Comparison of ENCODE assay signal across 8 cellular contexts in the genomic region with DNA sequence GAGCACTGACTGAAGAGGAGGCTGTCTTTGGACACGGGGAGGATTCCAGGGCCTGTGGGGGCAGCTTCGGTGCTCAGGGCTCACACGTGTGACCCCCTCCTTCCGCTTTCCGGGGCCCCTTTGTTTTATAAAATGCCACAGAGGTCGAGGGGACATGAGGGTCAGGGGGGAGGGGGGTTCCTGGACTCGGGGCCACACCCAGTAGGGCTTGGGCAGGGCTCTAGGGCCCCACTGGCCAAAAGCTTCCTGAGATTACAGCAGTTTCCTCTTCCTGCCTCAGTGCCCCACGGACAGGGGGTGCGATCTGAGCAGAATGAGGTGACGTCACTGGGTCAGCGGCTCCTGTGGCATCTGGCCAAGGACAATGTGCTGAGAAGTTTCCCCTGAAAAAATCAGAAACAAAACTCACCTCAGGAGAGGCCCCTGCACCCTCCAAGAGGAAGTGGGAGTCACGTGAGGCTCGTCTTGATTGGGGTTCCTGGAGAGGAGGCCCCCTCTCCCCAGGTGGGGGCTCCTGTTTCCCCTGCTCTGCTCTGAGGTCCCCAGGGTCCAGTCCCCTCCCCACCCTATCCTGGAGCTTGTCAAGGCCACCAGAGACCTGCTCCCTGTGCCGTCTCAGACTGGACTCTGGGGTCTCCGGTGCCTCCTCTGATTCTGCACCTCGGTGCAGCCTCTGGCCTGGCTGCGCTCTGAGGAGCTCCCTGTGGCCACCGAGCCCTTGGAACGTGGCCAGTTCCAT. TPM values are rescaled to one million over a fixed set of nuclear protein-coding genes. Genes with fewer than 3 reads are reported as not detected.
DNase-seq lines count a peak whose midpoint lies in the region; ATAC-seq, FAIRE-seq and TF ChIP-seq lines count a peak whose summit lies in the region.

No MANE protein-coding gene starts in this region.

- H3K4me1 ChIP-seq in SJCRH30: peaks cover 11% of the 10 kb centered on the region
- peaks cover 0 to 20% (median 9%) of the 10 kb centered on the region in 4 donors for H3K4me1 ChIP-seq in right lobe of liver

- H3K4me3 ChIP-seq in GM12875 (ENCODE audit: low read depth, low read length) (peak overlapping the region; percentile 6), SJCRH30 (peak overlapping the region; percentile 35), brain microvascular endothelial cell (ENCODE audit: low read depth, low read length) (no peak overlapping the region), right lobe of liver (peak overlapping the region in 2 of 3 donors; percentile 28 to 42)

- WGBS in right lobe of liver (ENCODE audit: insufficient coverage, low coverage, low lambda C conversion rate, missing lambda C conversion rate): 5% methylated on average over 8 of the region's 19 CpGs

- H3K27ac Mint-ChIP-seq in stimulated activated memory B cell treated with anti-CD40 and anti-IgM and Interleukin-4, amounts not matched to agents 10 μg/mL and 1 μg/mL and 100 μg/mL, for 72 hours: peak overlapping the region; percentile 99

- H3K4me1 Mint-ChIP-seq in stimulated activated memory B cell treated with anti-CD40 and anti-IgM and Interleukin-4, amounts not matched to agents 10 μg/mL and 1 μg/mL and 100 μg/mL, for 72 hours: peaks cover 58% of the 10 kb centered on the region

- no peaks in the 10 kb centered on the region for H3K27me3 Mint-ChIP-seq in stimulated activated memory B cell treated with anti-CD40 and anti-IgM and Interleukin-4, amounts not matched to agents 10 μg/mL and 1 μg/mL and 100 μg/mL, for 72 hours

- no peaks in the 10 kb centered on the region for H3K9me3 ChIP-seq in SJCRH30 (replicated peaks)
- H3K9me3 ChIP-seq in right lobe of liver: no peaks in the 10 kb centered on the region

- ATAC-seq in HG02571 (IDR thresholded peaks at IDR 0.05; ENCODE audit: unreplicated experiment) (peak; percentile 59), right lobe of liver (peak; percentile 81 to 87 (median 84))
- peak; percentile 86 for ATAC-seq in stimulated activated memory B cell treated with anti-CD40 and anti-IgM and Interleukin-4, amounts not matched to agents 10 μg/mL and 1 μg/mL and 100 μg/mL, for 72 hours

- no peaks in the 10 kb centered on the region for H3K36me3 ChIP-seq in SJCRH30
- H3K36me3 ChIP-seq in brain microvascular endothelial cell (replicated peaks): no peaks in the 10 kb centered on the region
- H3K36me3 ChIP-seq in right lobe of liver: no peaks in the 10 kb centered on the region

- H3K4me3 Mint-ChIP-seq in stimulated activated memory B cell treated with anti-CD40 and anti-IgM and Interleukin-4, amounts not matched to agents 10 μg/mL and 1 μg/mL and 100 μg/mL, for 72 hours: peak overlapping the region; percentile 54

- peak; percentile 42 for TF ChIP-seq POLR2A in right lobe of liver (IDR thresholded peaks at IDR 0.05)

- no peak for TF ChIP-seq CTCF in GM12875 (IDR thresholded peaks at IDR 0.05; ENCODE audit: borderline replicate concordance, insufficient read depth, low read depth, low read length)
- no peak for TF ChIP-seq CTCF in brain microvascular endothelial cell (IDR thresholded peaks at IDR 0.05; ENCODE audit: low read depth, low read length, missing control alignments)
- TF ChIP-seq CTCF in right lobe of liver (IDR thresholded peaks at IDR 0.05): no peak

- H3K27me3 ChIP-seq in SJCRH30 (no peaks in the 10 kb centered on the region), brain microvascular endothelial cell (replicated peaks) (no peaks in the 10 kb centered on the region), right lobe of liver (no peaks in the 10 kb centered on the region)

- peak overlapping the region; percentile 7; the same call in 1 of the 2 replicates for H3K27ac ChIP-seq in SJCRH30
- H3K27ac ChIP-seq in brain microvascular endothelial cell: peak overlapping the region; percentile 56
- H3K27ac ChIP-seq in right lobe of liver: peak overlapping the region; percentile 85 to 96 (median 93)

- intact Hi-C loops in right lobe of liver (cut with DNase I): no loop called here

- FAIRE-seq in RCC 7860 (lab: Jason Lieb, UNC): no peak

- DNase-seq in SJCRH30: peak; percentile 42 to 60
- peak; percentile 59 for DNase-seq in brain microvascular endothelial cell
- DNase-seq in right lobe of liver: peak; percentile 88 to 90 (median 89)
- no peak for DNase-seq in RCC 7860 (ENCODE audit: low spot score)
- DNase-seq in COLO829 (ENCODE audit: low spot score): no peak

- H3K36me3 Mint-ChIP-seq in stimulated activated memory B cell treated with anti-CD40 and anti-IgM and Interleukin-4, amounts not matched to agents 10 μg/mL and 1 μg/mL and 100 μg/mL, for 72 hours: no peaks in the 10 kb centered on the region

- in situ Hi-C loops in brain microvascular endothelial cell (cut with HindIII; ENCODE audit: low pct_ligation_motif_present, low sequenced_read_pairs): no loop called here

- H3K9me3 Mint-ChIP-seq in stimulated activated memory B cell treated with anti-CD40 and anti-IgM and Interleukin-4, amounts not matched to agents 10 μg/mL and 1 μg/mL and 100 μg/mL, for 72 hours: no peaks in the 10 kb centered on the region

RNA-seq across cellular contexts. Expression of a gene that starts 6.4 kb away (rescaled TPM):
- total RNA-seq in SJCRH30 (2014; rRNA removed; shearing (Covaris generic)): 100 and 101 TPM in 2 replicates
- total RNA-seq in right lobe of liver: 1,000 to 10,000 TPM in 1 of 6 experiments, 100 to 1,000 TPM in 5; 445 to 1,124 (median 694) TPM

RNA-seq across cellular contexts. Expression of a gene that starts 13.2 kb away (rescaled TPM):
- 4.9 and 7.4 TPM in 2 replicates for total RNA-seq in SJCRH30 (2014; rRNA removed; shearing (Covaris generic))
- total RNA-seq in right lobe of liver: 100 to 1,000 TPM in 2 of 6 experiments, 10 to 100 TPM in 4; 15.7 to 159 (median 72.5) TPM

RNA-seq across cellular contexts. Expression of a gene that starts 19.4 kb away (rescaled TPM):
- total RNA-seq in SJCRH30 (2014; rRNA removed; shearing (Covaris generic)): 38.4 and 40.0 TPM in 2 replicates
- 100 to 1,000 TPM; 157 to 624 (median 390) TPM for total RNA-seq in right lobe of liver

RNA-seq across cellular contexts. Expression of a gene that starts 27.7 kb away (rescaled TPM):
- total RNA-seq in SJCRH30 (2014; rRNA removed; shearing (Covaris generic)): not detected in 2 replicates
- total RNA-seq in right lobe of liver: not detected

RNA-seq across cellular contexts. Expression of a gene that starts 38.1 kb away (rescaled TPM):
- 4.7 and 8.5 TPM in 2 replicates for total RNA-seq in SJCRH30 (2014; rRNA removed; shearing (Covaris generic))
- 100 to 1,000 TPM in 1 of 6 experiments, 10 to 100 TPM in 4, 1 to 10 TPM in 1; 7.7 to 110 (median 13.8) TPM for total RNA-seq in right lobe of liver

Comparison
In these comparisons a context has a peak if more than half of its experiments do, and no peak if none do; other contexts are left out.
1. DNase-seq: peak in SJCRH30 (2 of 2), brain microvascular endothelial cell (single experiment) and right lobe of liver (3 of 3); none in RCC 7860 (single experiment) and COLO829 (single experiment).
2. H3K27ac ChIP-seq: peak in every context shown above with its lines; median percentile 93 in right lobe of liver; 56 in brain microvascular endothelial cell; 7 in SJCRH30.
3. Peak in every context shown above with its lines, with median percentiles within 50 percentile points of each other: ATAC-seq.